Comparison of ENCODE assay signal across 21 cellular contexts in genomic region chr16:89110641-89111040, GRCh38. TPM values are rescaled to one million over a fixed set of nuclear protein-coding genes. Genes with fewer than 3 reads are reported as not detected.
DNase-seq lines count a peak whose midpoint lies in the region; ATAC-seq and TF ChIP-seq lines count a peak whose summit lies in the region.
"Had no signal": no experiment of that assay in that cellular context is flagged by ENCODE, and none has a peak within 500 bp of the region (broad histone marks: within the 10 kb centered on the region; RNA-seq: fewer than 3 reads in every experiment).

No MANE protein-coding gene starts in this region.

- peaks cover 3% of the 10 kb centered on the region for H3K9me3 Mint-ChIP-seq in glutamatergic neuron (ENCODE audit: unreplicated experiment)
- H3K9me3 Mint-ChIP-seq: CD4-positive, CD25-positive, alpha-beta regulatory T cell; H9 had no signal

- H3K27ac ChIP-seq in right cardiac atrium (ENCODE audit: low read length): no peak overlapping the region
- no peak overlapping the region for H3K27ac ChIP-seq in spleen
- H3K27ac ChIP-seq: GM23248, KMS-11, RWPE1 had no signal

- peaks cover 19% of the 10 kb centered on the region for H3K36me3 Mint-ChIP-seq in glutamatergic neuron (ENCODE audit: unreplicated experiment)

- no peak for TF ChIP-seq POLR2A in spleen (IDR thresholded peaks at IDR 0.05)

- ATAC-seq in left ventricle myocardium superior (no peak), right cardiac atrium (no peak), HG02884 (IDR thresholded peaks at IDR 0.05; ENCODE audit: unreplicated experiment) (no peak), HG03457 (IDR thresholded peaks at IDR 0.05; ENCODE audit: unreplicated experiment) (no peak), HG03460 (IDR thresholded peaks at IDR 0.05; ENCODE audit: unreplicated experiment) (no peak)

- H3K27me3 Mint-ChIP-seq in glutamatergic neuron (ENCODE audit: unreplicated experiment): peaks cover 5% of the 10 kb centered on the region
- H3K27me3 Mint-ChIP-seq: CD4-positive, CD25-positive, alpha-beta regulatory T cell had no signal

- H3K4me1 ChIP-seq in right cardiac atrium (ENCODE audit: control insufficient read depth, insufficient read depth, low read length) (no peaks in the 10 kb centered on the region), spleen (peaks cover 12 to 34% (median 30%) of the 10 kb centered on the region in 6 donors)

- H3K4me3 ChIP-seq in right cardiac atrium (ENCODE audit: low read length): no peak overlapping the region
- no peak overlapping the region for H3K4me3 ChIP-seq in spleen
- H3K4me3 ChIP-seq: GM23248 had no signal

- WGBS in right cardiac atrium: 80% methylated on average over 14 of the region's 14 CpGs
- 93 to 96% (median 95%) methylated on average over 14 of the region's 14 CpGs for WGBS in spleen, 5 donors

- H3K9me3 ChIP-seq in right cardiac atrium (ENCODE audit: control insufficient read depth, low read length): no peaks in the 10 kb centered on the region
- no peaks in the 10 kb centered on the region for H3K9me3 ChIP-seq in spleen

- H3K4me3 Mint-ChIP-seq in glutamatergic neuron (ENCODE audit: unreplicated experiment): no peak overlapping the region
- H3K4me3 Mint-ChIP-seq: CD4-positive, CD25-positive, alpha-beta regulatory T cell; H9 had no signal

- peaks cover 12% of the 10 kb centered on the region for H3K4me1 Mint-ChIP-seq in glutamatergic neuron (ENCODE audit: low read depth, unreplicated experiment)

- intact Hi-C loops in left ventricle myocardium superior (cut with micrococcal nuclease) (no loop called here), right cardiac atrium (cut with DNase I) (no loop called here), spleen (cut with DNase I; ENCODE audit: low total_unique reads) (no loop called here)

- no peaks in the 10 kb centered on the region for H3K27me3 ChIP-seq in right cardiac atrium (ENCODE audit: control insufficient read depth, insufficient read depth)
- H3K27me3 ChIP-seq in spleen (replicated peaks in 1 of 7): no peaks in the 10 kb centered on the region

- no peak for TF ChIP-seq CTCF in glutamatergic neuron (IDR thresholded peaks at IDR 0.05; ENCODE audit: partially characterized antibody, unreplicated experiment)
- TF ChIP-seq CTCF in spleen (IDR thresholded peaks at IDR 0.05 in 8 of 11, conservative IDR thresholded peaks at IDR 0.05 in 3 of 11): no peak

- DNase-seq in left ventricle myocardium superior (peak; percentile 25), right cardiac atrium (no peak), glutamatergic neuron (peak; percentile 6), spleen (peak; percentile 40)
- DNase-seq: CD4-positive, CD25-positive, alpha-beta regulatory T cell; DMS53; GM23248; H9; IMR-90; NCI-H1092; NCI-H1417 treated with DMSO at 0.1 percent for 48 hours; NCI-H1694 treated with DMSO at 0.1 percent for 48 hours; NCI-H2081; NCI-H2227 treated with DMSO at 0.1 percent for 48 hours; NCI-H526 treated with DMSO at 0.1 percent for 48 hours; SHP77 treated with DMSO at 0.1 percent for 48 hours had no signal

- H3K27ac Mint-ChIP-seq in glutamatergic neuron (ENCODE audit: unreplicated experiment): no peak overlapping the region
- H3K27ac Mint-ChIP-seq: H9 had no signal

- H3K36me3 ChIP-seq in spleen: peaks cover 0 to 89% (median 64%) of the 10 kb centered on the region in 6 donors

RNA-seq across cellular contexts. Expression of gene ACSF3, which starts 17.0 kb away (rescaled TPM):
- total RNA-seq in left ventricle myocardium superior: 22.5 TPM
- 10 to 100 TPM; 13.9 to 22.4 (median 16.7) TPM for total RNA-seq in right cardiac atrium
- polyA plus RNA-seq in right cardiac atrium: 16.4 TPM
- total RNA-seq in glutamatergic neuron (ENCODE audit: unreplicated experiment): 29.3 TPM
- total RNA-seq in spleen: 10 to 100 TPM; 39.9 to 68.1 (median 50.0) TPM
- 10 to 100 TPM; 35.4 to 50.2 (median 45.9) TPM for polyA plus RNA-seq in spleen

Comparison
In these comparisons a context has a peak if more than half of its experiments do, and no peak if none do; other contexts are left out.
1. DNase-seq: peak in left ventricle myocardium superior (single experiment), glutamatergic neuron (single experiment) and spleen (single experiment); none in right cardiac atrium (0 of 3).